16 cellular contexts compared by ENCODE assay signal in genomic region chr7:64310426-64310825, GRCh38. TPM values are rescaled to one million over a fixed set of nuclear protein-coding genes. Genes with fewer than 3 reads are reported as not detected.
A peak's percentile ranks its signal among the peaks of the same experiment; 100 is the strongest.
DNase-seq lines count a peak whose midpoint lies in the region; ATAC-seq, FAIRE-seq and TF ChIP-seq lines count a peak whose summit lies in the region.
"Had no signal": no experiment of that assay in that cellular context is flagged by ENCODE, and none has a peak within 500 bp of the region (broad histone marks: within the 10 kb centered on the region; RNA-seq: fewer than 3 reads in every experiment).

No MANE protein-coding gene starts in this region.

- H3K27me3 Mint-ChIP-seq in endothelial cell (ENCODE audit: unreplicated experiment), result peaks cover 21% of the 10 kb centered on the region
- H3K27me3 Mint-ChIP-seq: CD4-positive, alpha-beta memory T cell had no signal

- H3K4me1 ChIP-seq in foreskin keratinocyte, result no peaks in the 10 kb centered on the region

- H3K9me3 ChIP-seq in iPS-18c (ENCODE audit: control insufficient read depth, insufficient read depth, low read length), result peaks cover 33% of the 10 kb centered on the region

- H3K27ac Mint-ChIP-seq in endothelial cell (ENCODE audit: unreplicated experiment), result no peak overlapping the region

- DNase-seq in bronchial epithelial cell (ENCODE audit: low read depth) (no peak), endothelial cell (ENCODE audit: low spot score) (no peak), foreskin keratinocyte (no peak), DMS153 treated with DMSO at 0.1 percent for 48 hours (lab: John Stamatoyannopoulos, UW; ENCODE audit: unreplicated experiment) (no peak), NCI-H524 treated with DMSO at 0.1 percent for 48 hours (lab: John Stamatoyannopoulos, UW) (no peak)
- DNase-seq: C1 segment of cervical spinal cord; Calu3; CD4-positive, alpha-beta memory T cell; COR-L47; DND-41; H7; HCEC 1CT had no signal

- H3K4me3 ChIP-seq in bronchial epithelial cell (ENCODE audit: low read depth, low read length) (no peak overlapping the region), iPS-18c (ENCODE audit: insufficient read depth, low read depth, low read length) (0 out of 2 replicates have a peak overlapping the region, but pooled peaks have one; percentile 15)

- ATAC-seq in foreskin keratinocyte, result no peak

- peak overlapping the region; percentile 42 for H3K4me3 Mint-ChIP-seq in endothelial cell (ENCODE audit: unreplicated experiment)
- H3K4me3 Mint-ChIP-seq: CD4-positive, alpha-beta memory T cell had no signal

- H3K4me1 Mint-ChIP-seq in endothelial cell (ENCODE audit: unreplicated experiment), result no peaks in the 10 kb centered on the region

- H3K36me3 ChIP-seq in bronchial epithelial cell (ENCODE audit: control insufficient read depth, insufficient read depth, low read length), result no peaks in the 10 kb centered on the region

- peaks cover 14% of the 10 kb centered on the region for H3K36me3 Mint-ChIP-seq in endothelial cell (ENCODE audit: low read depth, unreplicated experiment)

- FAIRE-seq in bronchial epithelial cell (lab: Jason Lieb, UNC), result peak; percentile 97
- FAIRE-seq: G401.6, GM12892, H1 had no signal

- TF ChIP-seq CTCF in bronchial epithelial cell (IDR thresholded peaks at IDR 0.05; ENCODE audit: insufficient read depth, low read length, severe bottlenecking) (no peak), endothelial cell (IDR thresholded peaks at IDR 0.05; ENCODE audit: unreplicated experiment) (no peak), foreskin keratinocyte (conservative IDR thresholded peaks at IDR 0.05) (no peak)

- peaks cover 22% of the 10 kb centered on the region for H3K9me3 Mint-ChIP-seq in endothelial cell (ENCODE audit: unreplicated experiment)

- no peak overlapping the region for H3K27ac ChIP-seq in foreskin keratinocyte

- H3K27me3 ChIP-seq in bronchial epithelial cell (ENCODE audit: control insufficient read depth, insufficient read depth, low read length) (no peaks in the 10 kb centered on the region), foreskin keratinocyte (no peaks in the 10 kb centered on the region)

RNA-seq across cellular contexts. Expression of gene ZNF736, which starts 3.3 kb away (rescaled TPM):
- total RNA-seq in bronchial epithelial cell (8.7 and 9.7 TPM in 2 replicates), endothelial cell (ENCODE audit: unreplicated experiment) (15.8 TPM), foreskin keratinocyte (10.0 and 10.5 TPM in 2 replicates)
- polyA plus RNA-seq in foreskin keratinocyte, result 0.99 and 1.0 TPM in 2 replicates
- total RNA-seq: H1, H7 had no signal
- polyA plus RNA-seq: H1 had no signal
